ENCODE assay signal across 8 cellular contexts in the genomic region with DNA sequence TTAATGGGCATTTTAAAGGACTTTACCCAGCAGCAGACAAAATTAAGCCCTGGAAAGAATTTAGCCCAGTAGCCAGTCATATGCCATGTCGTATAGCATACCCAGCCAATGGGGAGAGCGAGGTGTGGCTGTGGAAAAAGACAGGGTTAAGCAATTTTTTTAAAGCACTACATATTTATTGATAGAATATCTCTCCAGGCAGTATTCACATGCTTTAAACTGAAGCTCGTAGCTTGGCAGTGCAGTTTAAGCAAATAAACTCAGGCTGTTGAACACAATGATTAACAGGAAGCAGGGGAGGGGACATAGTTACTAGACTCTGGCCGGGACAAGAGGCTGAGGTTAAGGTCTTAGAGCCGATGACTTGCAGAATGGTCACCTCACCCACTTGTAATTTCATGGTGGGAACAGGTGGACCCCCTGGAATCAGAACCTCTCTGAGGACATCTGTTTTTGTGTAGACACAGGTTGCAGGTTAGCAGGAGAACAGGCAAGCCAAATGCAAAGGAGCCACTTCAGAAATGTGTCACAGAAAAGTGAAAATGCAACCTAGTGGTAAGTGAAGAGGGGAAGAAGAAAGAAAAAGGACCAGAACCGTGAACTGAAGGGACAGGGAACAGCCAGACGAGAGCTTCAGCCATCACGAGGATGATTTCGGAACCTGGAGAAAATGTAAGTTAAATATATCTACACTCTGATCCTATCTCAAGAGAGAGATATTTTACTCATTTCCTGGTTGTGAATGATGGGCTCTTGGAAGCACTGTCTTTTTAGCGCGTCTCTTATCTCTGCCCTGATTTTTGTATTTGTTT. TPM values are rescaled to one million over a fixed set of nuclear protein-coding genes. Genes with fewer than 3 reads are reported as not detected.
DNase-seq lines count a peak whose midpoint lies in the region; ATAC-seq, FAIRE-seq and TF ChIP-seq lines count a peak whose summit lies in the region.

No MANE protein-coding gene starts in this region.

- H3K36me3 Mint-ChIP-seq in activated naive CD4-positive, alpha-beta T cell treated with anti-CD3 and anti-CD28 coated beads, Interleukin-2, amount 50 U/mL, for 24 hours = peaks cover 5% of the 10 kb centered on the region

- peak; percentile 60 for ATAC-seq in GM18517 (IDR thresholded peaks at IDR 0.05; ENCODE audit: unreplicated experiment)
- ATAC-seq in HG02885 (IDR thresholded peaks at IDR 0.05; ENCODE audit: poor library complexity, unreplicated experiment) = peak; percentile 57

- no peak for FAIRE-seq in kidney (lab: Jason Lieb, UNC)

- H3K36me3 ChIP-seq in kidney (ENCODE audit: control insufficient read depth in 1 of 2, insufficient read depth in 2 of 2, low read length in 2 of 2) (no peaks in the 10 kb centered on the region), stomach (no peaks in the 10 kb centered on the region)

- WGBS in stomach, 5 donors = 4 to 23% (median 15%) methylated on average over 11 of the region's 11 CpGs

- H3K27ac ChIP-seq in kidney (ENCODE audit: low read depth in 2 of 2, low read length in 2 of 2) (peak overlapping the region; percentile 94 to 96), stomach (peak overlapping the region; percentile 83 to 89 (median 87))

- no peak for TF ChIP-seq CTCF in kidney (IDR thresholded peaks at IDR 0.05; ENCODE audit: borderline replicate concordance, extremely low read depth, insufficient read depth)
- no peak for TF ChIP-seq CTCF in stomach (IDR thresholded peaks at IDR 0.05)

- no peak for TF ChIP-seq EP300 in stomach (IDR thresholded peaks at IDR 0.05)

- H3K27me3 ChIP-seq in stomach = no peaks in the 10 kb centered on the region

- H3K4me1 Mint-ChIP-seq in activated naive CD4-positive, alpha-beta T cell treated with anti-CD3 and anti-CD28 coated beads, Interleukin-2, amount 50 U/mL, for 24 hours = peaks cover 52% of the 10 kb centered on the region

- DNase-seq in A172 (ENCODE audit: low spot score) (peak; percentile 60), NCI-H526 (lab: John Stamatoyannopoulos, UW) (peak; percentile 33 to 70), kidney (no peak), stomach (peak; percentile 74), DMS114 treated with DMSO at 0.1 percent for 48 hours (lab: John Stamatoyannopoulos, UW; ENCODE audit: unreplicated experiment) (no peak)

- intact Hi-C loops in kidney (cut with DNase I) (no loop called here), stomach (cut with DNase I; ENCODE audit: low total_unique reads) (no loop called here)

- H3K4me3 Mint-ChIP-seq in activated naive CD4-positive, alpha-beta T cell treated with anti-CD3 and anti-CD28 coated beads, Interleukin-2, amount 50 U/mL, for 24 hours = peak overlapping the region; percentile 95

- peak overlapping the region; percentile 86 for H3K27ac Mint-ChIP-seq in activated naive CD4-positive, alpha-beta T cell treated with anti-CD3 and anti-CD28 coated beads, Interleukin-2, amount 50 U/mL, for 24 hours

- H3K27me3 Mint-ChIP-seq in activated naive CD4-positive, alpha-beta T cell treated with anti-CD3 and anti-CD28 coated beads, Interleukin-2, amount 50 U/mL, for 24 hours = no peaks in the 10 kb centered on the region

- H3K9me3 ChIP-seq in kidney (ENCODE audit: control insufficient read depth in 1 of 2, low read length in 2 of 2) (no peaks in the 10 kb centered on the region), stomach (no peaks in the 10 kb centered on the region)

- no peaks in the 10 kb centered on the region for H3K9me3 Mint-ChIP-seq in activated naive CD4-positive, alpha-beta T cell treated with anti-CD3 and anti-CD28 coated beads, Interleukin-2, amount 50 U/mL, for 24 hours

- peaks cover 10 to 12% of the 10 kb centered on the region in 2 donors for H3K4me1 ChIP-seq in kidney (ENCODE audit: control insufficient read depth in 1 of 2, insufficient read depth in 1 of 2, low read depth in 1 of 2, low read length in 2 of 2)
- peaks cover 7 to 69% (median 19%) of the 10 kb centered on the region in 4 donors for H3K4me1 ChIP-seq in stomach

- peak overlapping the region; percentile 80 to 93 for H3K9ac ChIP-seq in kidney (ENCODE audit: low read length in 2 of 2)

- H3K4me3 ChIP-seq in kidney (ENCODE audit: low read length in 2 of 2) = peak overlapping the region; percentile 90 to 91
- peak overlapping the region; percentile 37 to 47 (median 38) for H3K4me3 ChIP-seq in stomach

- TF ChIP-seq POLR2A in stomach (IDR thresholded peaks at IDR 0.05) = peak in 2 of 4 donors; percentile 65 to 85

RNA-seq across cellular contexts. Expression of a gene that starts 7.2 kb away (rescaled TPM):
- 16.6 and 19.3 TPM in 2 replicates for total RNA-seq in A172 (2014; rRNA removed; shearing (Covaris generic))
- total RNA-seq in kidney (12.5 TPM), stomach (100 to 1,000 TPM in 1 of 5 donors, 10 to 100 TPM in 4; 22.0 to 132 (median 50.0) TPM)
- polyA plus RNA-seq in kidney (ENCODE audit: insufficient read depth, low read depth, low replicate concordance) (10.5 TPM), stomach (10 to 100 TPM in 1 of 3 donors, 1 to 10 TPM in 2; 4.5 to 11.6 (median 7.3) TPM)

Comparison
In these comparisons a context has a peak if more than half of its experiments do, and no peak if none do; other contexts are left out.
1. DNase-seq: peak in A172 (single experiment), NCI-H526 (2 of 2) and stomach (single experiment); none in kidney (single experiment) and DMS114 treated with DMSO at 0.1 percent for 48 hours (single experiment).